9 cellular contexts compared by ENCODE assay signal in genomic region chr17:1752425-1752941, GRCh38. TPM values are rescaled to one million over a fixed set of nuclear protein-coding genes. Genes with fewer than 3 reads are reported as not detected.
DNase-seq lines count a peak whose midpoint lies in the region; ATAC-seq, FAIRE-seq and TF ChIP-seq lines count a peak whose summit lies in the region.
"Had no signal": no experiment of that assay in that cellular context is flagged by ENCODE, and none has a peak within 500 bp of the region (broad histone marks: within the 10 kb centered on the region; RNA-seq: fewer than 3 reads in every experiment).

No MANE protein-coding gene starts in this region.

- H3K9ac ChIP-seq in kidney (ENCODE audit: low read length in 2 of 2): no peak overlapping the region

- 0 out of 2 replicates have a peak, but pooled peaks cover 3% of the 10 kb centered on the region for H3K4me1 ChIP-seq in iPS DF 6.9 (ENCODE audit: control insufficient read depth, insufficient read depth, low read length)
- H3K4me1 ChIP-seq in thoracic aorta (ENCODE audit: control insufficient read depth in 1 of 2, low read depth in 2 of 2): no peaks in the 10 kb centered on the region
- peaks cover 0 to 9% of the 10 kb centered on the region in 2 donors for H3K4me1 ChIP-seq in kidney (ENCODE audit: control insufficient read depth in 1 of 2, insufficient read depth in 1 of 2, low read depth in 1 of 2, low read length in 2 of 2)

- H3K27ac ChIP-seq in iPS DF 6.9 (ENCODE audit: low read length) (no peak overlapping the region), thoracic aorta (no peak overlapping the region), kidney (ENCODE audit: low read depth in 2 of 2, low read length in 2 of 2) (no peak overlapping the region)

- no peak for TF ChIP-seq CTCF in thoracic aorta (IDR thresholded peaks at IDR 0.05)
- no peak for TF ChIP-seq CTCF in kidney (IDR thresholded peaks at IDR 0.05; ENCODE audit: borderline replicate concordance, extremely low read depth, insufficient read depth)

- H3K4me3 ChIP-seq in iPS DF 6.9 (ENCODE audit: low read length) (peak overlapping the region; percentile 6; the same call in 1 of the 2 replicates), thoracic aorta (peak overlapping the region; percentile 41), kidney (ENCODE audit: low read length in 2 of 2) (no peak overlapping the region)

- ATAC-seq in SK-N-SH treated with all-trans-retinoic acid at 6 μM for 48 hours: peak; percentile 75
- no peak for ATAC-seq in thoracic aorta (ENCODE audit: insufficient number of reproducible peaks, low FRiP score, low read depth)
- no peak for ATAC-seq in HG02588 (IDR thresholded peaks at IDR 0.05; ENCODE audit: unreplicated experiment)
- ATAC-seq in HG03378 (IDR thresholded peaks at IDR 0.05; ENCODE audit: unreplicated experiment): no peak

- H3K27me3 ChIP-seq in iPS DF 6.9 (ENCODE audit: control insufficient read depth, insufficient read depth, low read length): no peaks in the 10 kb centered on the region
- no peaks in the 10 kb centered on the region for H3K27me3 ChIP-seq in thoracic aorta (replicated peaks; ENCODE audit: insufficient read depth)

- no peak for FAIRE-seq in kidney (lab: Jason Lieb, UNC)

- intact Hi-C loops in kidney (cut with DNase I): no loop called here

- peak; percentile 11 for DNase-seq in NCI-H2029 (lab: John Stamatoyannopoulos, UW)
- no peak for DNase-seq in NCI-H2029 treated with DMSO at 0.1 percent for 48 hours (lab: John Stamatoyannopoulos, UW)
- DNase-seq in iPS DF 6.9 (ENCODE audit: low read depth, low spot score): no peak
- DNase-seq in thoracic aorta (ENCODE audit: low spot score): no peak
- no peak for DNase-seq in kidney

- H3K36me3 ChIP-seq in iPS DF 6.9 (ENCODE audit: control insufficient read depth, insufficient read depth, low read length) (no peaks in the 10 kb centered on the region), thoracic aorta (no peaks in the 10 kb centered on the region), kidney (ENCODE audit: control insufficient read depth in 1 of 2, insufficient read depth in 2 of 2, low read length in 2 of 2) (no peaks in the 10 kb centered on the region)

- H3K9me3 ChIP-seq in iPS DF 6.9 (ENCODE audit: control insufficient read depth, insufficient read depth, low read length) (no peaks in the 10 kb centered on the region), thoracic aorta (no peaks in the 10 kb centered on the region), kidney (ENCODE audit: control insufficient read depth in 1 of 2, low read length in 2 of 2) (no peaks in the 10 kb centered on the region)

- WGBS in iPS DF 6.9 (ENCODE audit: insufficient coverage, insufficient read length): no CpG with 5 or more reads among the region's 11 CpGs

TF ChIP-seq in SK-N-SH treated with all-trans-retinoic acid at 6 μM for 48 hours, 23 proteins besides CTCF, POLR2A, EP300 and RAD21:
- TF ChIP-seq CSDC2 (CRISPR knock-in tag; IDR thresholded peaks at IDR 0.05) (no peak), POU6F1 (CRISPR knock-in tag; IDR thresholded peaks at IDR 0.05; ENCODE audit: borderline replicate concordance, low read depth) (no peak), TCF4 (CRISPR knock-in tag; IDR thresholded peaks at IDR 0.05; ENCODE audit: borderline replicate concordance) (no peak), OSR1 (CRISPR knock-in tag; IDR thresholded peaks at IDR 0.05) (no peak)

RNA-seq across cellular contexts. Expression of gene SERPINF1, which starts 9.4 kb away (rescaled TPM):
- total RNA-seq in thoracic aorta (100 to 1,000 TPM; 385 to 608 TPM), kidney (121 TPM)
- 36.2 TPM for polyA plus RNA-seq in kidney (ENCODE audit: insufficient read depth, low read depth, low replicate concordance)
- total RNA-seq: lung microvascular endothelial cell had no signal

RNA-seq across cellular contexts. Expression of gene SERPINF2, which starts 9.8 kb away (rescaled TPM):
- 1 to 10 TPM; 5.0 to 9.8 TPM for total RNA-seq in thoracic aorta
- 30.6 TPM for total RNA-seq in kidney
- polyA plus RNA-seq in kidney (ENCODE audit: insufficient read depth, low read depth, low replicate concordance): 209 TPM
- total RNA-seq: lung microvascular endothelial cell had no signal

RNA-seq across cellular contexts. Expression of gene WDR81, which starts 28.0 kb away (rescaled TPM):
- total RNA-seq in thoracic aorta: 10 to 100 TPM; 32.7 to 41.8 TPM
- 28.5 TPM for total RNA-seq in kidney
- 16.1 TPM for polyA plus RNA-seq in kidney (ENCODE audit: insufficient read depth, low read depth, low replicate concordance)

RNA-seq across cellular contexts. Expression of gene TLCD2, which starts 42.3 kb away (rescaled TPM):
- total RNA-seq in thoracic aorta: 1 to 10 TPM; 7.3 to 8.3 TPM
- total RNA-seq in kidney: 6.2 TPM
- 1.3 TPM for polyA plus RNA-seq in kidney (ENCODE audit: insufficient read depth, low read depth, low replicate concordance)

Comparison
In these comparisons a context has a peak if more than half of its experiments do, and no peak if none do; other contexts are left out.
1. H3K4me3 ChIP-seq: peak in iPS DF 6.9 (single experiment) and thoracic aorta (single experiment); none in kidney (0 of 2).